ENCODE assay signal across 14 cellular contexts in genomic region chr4:84920591-84920990, GRCh38. TPM values are rescaled to one million over a fixed set of nuclear protein-coding genes. Genes with fewer than 3 reads are reported as not detected.
DNase-seq lines count a peak whose midpoint lies in the region; ATAC-seq, FAIRE-seq and TF ChIP-seq lines count a peak whose summit lies in the region.
"Had no signal": no experiment of that assay in that cellular context is flagged by ENCODE, and none has a peak within 500 bp of the region (broad histone marks: within the 10 kb centered on the region; RNA-seq: fewer than 3 reads in every experiment).

No MANE protein-coding gene starts in this region.

- TF ChIP-seq EP300 in HepG2 (IDR thresholded peaks at IDR 0.05; ENCODE audit: low read depth in 2 of 2, low read length in 2 of 2) = no peak
- no peak for TF ChIP-seq EP300 in HepG2 (CRISPR knock-in tag; IDR thresholded peaks at IDR 0.05; ENCODE audit: borderline replicate concordance)

- no peak overlapping the region for H2AFZ ChIP-seq in HepG2 (ENCODE audit: low read length)

- H3K27ac Mint-ChIP-seq in WTC11 = peak overlapping the region; percentile 29; the same call in 1 of the 2 replicates
- H3K27ac Mint-ChIP-seq: activated T-cell treated with anti-CD3 and anti-CD28 coated beads, Interleukin-2, amount 50 U/mL, for 24 hours; type B pancreatic cell had no signal

- H4K20me1 ChIP-seq in HepG2 (ENCODE audit: insufficient read depth, low read length) = no peaks in the 10 kb centered on the region

- peaks cover 6% of the 10 kb centered on the region for H3K9me3 Mint-ChIP-seq in WTC11
- H3K9me3 Mint-ChIP-seq: activated T-cell treated with anti-CD3 and anti-CD28 coated beads, Interleukin-2, amount 50 U/mL, for 24 hours; type B pancreatic cell had no signal

- no peaks in the 10 kb centered on the region for H3K27me3 ChIP-seq in liver (ENCODE audit: control insufficient read depth in 4 of 4, insufficient read depth in 4 of 4, low read length in 3 of 4)
- H3K27me3 ChIP-seq in HepG2 (ENCODE audit: control insufficient read depth in 1 of 2, insufficient read depth in 2 of 2, low read length in 2 of 2) = no peaks in the 10 kb centered on the region
- no peaks in the 10 kb centered on the region for H3K27me3 ChIP-seq in heart left ventricle
- H3K27me3 ChIP-seq: BE2C had no signal

- intact Hi-C loops in HepG2 (cut with micrococcal nuclease; ENCODE audit: unreplicated experiment) (no loop called here), heart left ventricle (cut with DNase I) (loop anchor here in 1 of 10 donors (5.0 kb wide), 1 partner anchor 37 kb away; no protein-coding TSS in a partner anchor)

- H3K4me3 Mint-ChIP-seq in WTC11 = no peak overlapping the region
- H3K4me3 Mint-ChIP-seq: activated T-cell treated with anti-CD3 and anti-CD28 coated beads, Interleukin-2, amount 50 U/mL, for 24 hours; type B pancreatic cell had no signal

- in situ Hi-C loops in HepG2 (cut with HindIII; ENCODE audit: extremely low pct_ligation_motif_present, low pct_unique_long_range_greater_than_20kb) = no loop called here

- BruUV-seq in HepG2 (replicated peaks; lab: Mats Ljungman, UMichigan) = no TSS peak

- H3K4me1 ChIP-seq in liver (ENCODE audit: control insufficient read depth in 4 of 4, insufficient read depth in 4 of 4, low read length in 3 of 4) (peaks cover 0 to 4% (median 1%) of the 10 kb centered on the region in 4 donors), HepG2 (ENCODE audit: insufficient read depth, low read length) (peaks cover 10% of the 10 kb centered on the region), heart left ventricle (peaks cover 0 to 76% (median 32%) of the 10 kb centered on the region in 12 donors)

- no peak for TF ChIP-seq RAD21 in liver (IDR thresholded peaks at IDR 0.05)
- no peak for TF ChIP-seq RAD21 in HepG2 (CRISPR knock-in tag; IDR thresholded peaks at IDR 0.05)

- DNase-seq in HepG2 (ENCODE audit: low spot score) = no peak
- no peak for DNase-seq in WTC11 (ENCODE audit: low spot score)
- no peak for DNase-seq in heart left ventricle
- DNase-seq in activated CD8-positive, alpha-beta memory T cell treated with anti-CD3 and anti-CD28 coated beads for 24 hours = no peak
- DNase-seq: activated T-cell treated with anti-CD3 and anti-CD28 coated beads, Interleukin-2, amount 50 U/mL, for 24 hours; BE2C; cerebellar nuclear complex; NCI-H69 had no signal

- WGBS in liver = 70% methylated on average over 3 of the region's 3 CpGs
- WGBS in HepG2 (ENCODE audit: low lambda C conversion rate) = 98% methylated on average over 3 of the region's 3 CpGs
- 51 to 66% (median 61%) methylated on average over 3 of the region's 3 CpGs for WGBS in heart left ventricle, 4 donors

- CTCF ChIA-PET in HepG2 (lab: Yijun Ruan, JAX; ENCODE audit: low intra/inter-chr PET ratio, low total read pairs) (no interaction called here), WTC11 (lab: Charles Lee) (no interaction called here)

- H3K27me3 Mint-ChIP-seq in WTC11 (ENCODE audit: low read depth) = no peaks in the 10 kb centered on the region
- H3K27me3 Mint-ChIP-seq: activated T-cell treated with anti-CD3 and anti-CD28 coated beads, Interleukin-2, amount 50 U/mL, for 24 hours; type B pancreatic cell had no signal

- TF ChIP-seq POLR2A in HepG2 (IDR thresholded peaks at IDR 0.05; ENCODE audit: insufficient read depth in 1 of 2, low read depth in 2 of 2, low read length in 2 of 2) = no peak
- no peak for TF ChIP-seq POLR2A in heart left ventricle (IDR thresholded peaks at IDR 0.05)

- POLR2A ChIA-PET in HepG2 (lab: Yijun Ruan, JAX) (no interaction called here), WTC11 (lab: Charles Lee) (no interaction called here)

- ATAC-seq in HepG2 = no peak
- no peak for ATAC-seq in WTC11
- peak in 3 of 4 donors; percentile 33 to 79 (median 64) for ATAC-seq in heart left ventricle
- ATAC-seq in HG03175 (IDR thresholded peaks at IDR 0.05; ENCODE audit: unreplicated experiment) = no peak
- no peak for ATAC-seq in GM21390 (IDR thresholded peaks at IDR 0.05; ENCODE audit: unreplicated experiment)
- ATAC-seq in GM21423 (IDR thresholded peaks at IDR 0.05; ENCODE audit: unreplicated experiment) = no peak

- peaks cover 53% of the 10 kb centered on the region for H3K4me1 Mint-ChIP-seq in WTC11

- H3K9me3 ChIP-seq in liver (ENCODE audit: control insufficient read depth in 4 of 4, low read length in 3 of 4) (no peaks in the 10 kb centered on the region), HepG2 (ENCODE audit: low read length) (no peaks in the 10 kb centered on the region), heart left ventricle (no peaks in the 10 kb centered on the region)
- H3K9me3 ChIP-seq: BE2C had no signal

- peaks cover 6% of the 10 kb centered on the region for H3K36me3 Mint-ChIP-seq in WTC11

- H3K4me3 ChIP-seq in liver (ENCODE audit: low read depth in 1 of 3, low read length in 3 of 3) = no peak overlapping the region
- H3K4me3 ChIP-seq in HepG2 (replicated peaks in 1 of 3; ENCODE audit: insufficient read depth in 1 of 3, low read depth in 2 of 3, low read length in 3 of 3) = no peak overlapping the region
- no peak overlapping the region for H3K4me3 ChIP-seq in heart left ventricle

- FAIRE-seq in HepG2 (lab: Jason Lieb, UNC) = no peak

- peaks cover 2% of the 10 kb centered on the region for H3K79me2 ChIP-seq in HepG2 (ENCODE audit: insufficient read depth, low read length)

- H3K9ac ChIP-seq in liver (ENCODE audit: low read depth in 1 of 2, low read length in 2 of 2) = no peak overlapping the region
- H3K9ac ChIP-seq in HepG2 (ENCODE audit: insufficient read depth, low read depth, low read length) = no peak overlapping the region
- H3K9ac ChIP-seq: KMS-11 had no signal

- H3K36me3 ChIP-seq in liver (ENCODE audit: control insufficient read depth in 4 of 4, insufficient read depth in 3 of 4, low read depth in 1 of 4, low read length in 3 of 4) (peaks cover 0 to 3% (median 0%) of the 10 kb centered on the region in 4 donors), HepG2 (replicated peaks in 1 of 2; ENCODE audit: control insufficient read depth in 1 of 2, insufficient read depth in 2 of 2, low read length in 2 of 2) (peaks cover 0 to 5% of the 10 kb centered on the region in 2 experiments; a peak in 1 of 5 replicates), heart left ventricle (peaks cover 0 to 6% (median 0%) of the 10 kb centered on the region in 9 donors)
- H3K36me3 ChIP-seq: BE2C had no signal

- TF ChIP-seq CTCF in liver (IDR thresholded peaks at IDR 0.05; ENCODE audit: low read depth, low read length, missing input control) (no peak), HepG2 (CRISPR knock-in tag; IDR thresholded peaks at IDR 0.05) (no peak), WTC11 (IDR thresholded peaks at IDR 0.05) (no peak), heart left ventricle (IDR thresholded peaks at IDR 0.05) (no peak)

- H3K4me2 ChIP-seq in HepG2 (ENCODE audit: low read depth, low read length) = no peak overlapping the region
- H3K4me2 ChIP-seq: KMS-11 had no signal

- H3K27ac ChIP-seq in liver (ENCODE audit: low read depth in 1 of 2, low read length in 2 of 2) (no peak overlapping the region), HepG2 (ENCODE audit: extremely low read length, insufficient read depth, low read length) (no peak overlapping the region), heart left ventricle (peak overlapping the region in 5 of 12 donors; percentile 0 to 53 (median 17))
- H3K27ac ChIP-seq: KMS-11 had no signal

TF ChIP-seq in liver, 16 proteins besides CTCF, POLR2A, EP300 and RAD21 (continues in another document):
- TF ChIP-seq YY1 (IDR thresholded peaks at IDR 0.05) (no peak), GABPA (IDR thresholded peaks at IDR 0.05 in 1 of 2, conservative IDR thresholded peaks at IDR 0.05 in 1 of 2) (peak in 1 of 2 donors; percentile 33)

TF ChIP-seq in HepG2, 621 proteins besides CTCF, POLR2A, EP300 and RAD21 (continues in another document):
- TF ChIP-seq MED13 (CRISPR knock-in tag; IDR thresholded peaks at IDR 0.05) = no peak

RNA-seq across cellular contexts. Expression of gene WDFY3, which starts 45.9 kb away (rescaled TPM):
- 10 to 100 TPM; 31.7 to 50.5 TPM for total RNA-seq in liver
- polyA plus RNA-seq in liver = 1 to 10 TPM; 3.2 to 6.7 TPM
- 24.5 and 30.8 TPM in 2 replicates for total RNA-seq in HepG2 (2016; rRNA removed; fragmentation: Illumina TruSeq; extraction: Trizol)
- total RNA-seq in HepG2 (2016; cell fraction: cytosol; rRNA removed; fragmentation: Illumina TruSeq; extraction: Trizol; ENCODE audit: low read depth) = 8.8 and 10.0 TPM in 2 replicates
- 22.5 and 29.2 TPM in 2 replicates for total RNA-seq in HepG2 (2016; cell fraction: insoluble cytoplasmic fraction; rRNA removed; fragmentation: Illumina TruSeq; extraction: Trizol)
- 10.2 and 11.3 TPM in 2 replicates for total RNA-seq in HepG2 (2016; cell fraction: membrane; rRNA removed; fragmentation: Illumina TruSeq; extraction: Trizol)
- 60.8 and 61.6 TPM in 2 replicates for total RNA-seq in HepG2 (2016; cell fraction: nucleus; rRNA removed; fragmentation: Illumina TruSeq; extraction: Trizol)
- 16.7 and 19.9 TPM in 2 replicates for polyA plus RNA-seq in HepG2 (2011; rRNA removed)
- polyA plus RNA-seq in HepG2 (2011; cell fraction: cytosol; rRNA removed) = 13.5 and 17.1 TPM in 2 replicates
- polyA plus RNA-seq in HepG2 (2011; cell fraction: nucleus; rRNA removed) = 27.2 and 44.3 TPM in 2 replicates
- 13.4 TPM in 2 replicates for polyA plus RNA-seq in HepG2 (2012)
- polyA plus RNA-seq in HepG2 (2016; cell fraction: cytosol; fragmentation: Illumina TruSeq; extraction: Trizol; ENCODE audit: low read depth) = 0.48 and 0.73 TPM in 2 replicates
- 9.4 and 10.1 TPM in 2 replicates for polyA plus RNA-seq in HepG2 (2016; cell fraction: insoluble cytoplasmic fraction; fragmentation: Illumina TruSeq; extraction: Trizol; ENCODE audit: low read depth)
- polyA plus RNA-seq in HepG2 (2016; cell fraction: membrane; fragmentation: Illumina TruSeq; extraction: Trizol; ENCODE audit: low read depth) = 1.3 and 1.8 TPM in 2 replicates
- 16.1 and 19.7 TPM in 2 replicates for polyA plus RNA-seq in HepG2 (2016; cell fraction: nucleus; fragmentation: Illumina TruSeq; extraction: Trizol; ENCODE audit: insufficient read depth, low read depth)
- 84.0 and 132 TPM in 2 replicates for polyA minus RNA-seq in HepG2 (2011; rRNA and poly(A)+ RNA removed; ENCODE audit: low replicate concordance)
- polyA minus RNA-seq in HepG2 (2011; cell fraction: cytosol; rRNA and poly(A)+ RNA removed) = 44.8 and 56.1 TPM in 2 replicates
- 216 and 287 TPM in 2 replicates for polyA minus RNA-seq in HepG2 (2011; cell fraction: nucleus; rRNA and poly(A)+ RNA removed)
- 62.0 to 77.2 TPM (median 71.4 TPM) in 3 replicates for total RNA-seq in WTC11 (2021)
- total RNA-seq in heart left ventricle = 100 to 1,000 TPM in 1 of 9 donors, 10 to 100 TPM in 8; 29.2 to 103 (median 54.1) TPM
- polyA plus RNA-seq in heart left ventricle = 10 to 100 TPM in 1 of 2 donors, 1 to 10 TPM in 1; 5.0 to 14.2 TPM

Comparison
In these comparisons a context has a peak if more than half of its experiments do, and no peak if none do; other contexts are left out.
1. ATAC-seq: peak in heart left ventricle (3 of 4); none in HepG2 (single experiment), WTC11 (single experiment), HG03175 (single experiment), GM21390 (single experiment) and GM21423 (single experiment).